31 cellular contexts compared by ENCODE assay signal in genomic region chr3:61173685-61174084, GRCh38.
DNase-seq lines count a peak whose midpoint lies in the region; ATAC-seq, FAIRE-seq and TF ChIP-seq lines count a peak whose summit lies in the region.
"Had no signal": no experiment of that assay in that cellular context is flagged by ENCODE, and none has a peak within 500 bp of the region (broad histone marks: within the 10 kb centered on the region; RNA-seq: fewer than 3 reads in every experiment).

No MANE protein-coding gene starts in this region.

- H3K27ac ChIP-seq in liver (ENCODE audit: low read depth in 1 of 2, low read length in 2 of 2), result no peak overlapping the region
- H3K27ac ChIP-seq: sigmoid colon had no signal

- TF ChIP-seq RAD21 in liver (IDR thresholded peaks at IDR 0.05), result peak in 1 of 2 donors; percentile 17

- H3K9me2 ChIP-seq in Loucy (replicated peaks; ENCODE audit: low read depth, low read length), result no peaks in the 10 kb centered on the region

- H3K4me1 ChIP-seq in Loucy (ENCODE audit: insufficient read depth, low read length, poor library complexity, severe bottlenecking) (peaks cover 40% of the 10 kb centered on the region), liver (ENCODE audit: control insufficient read depth in 4 of 4, insufficient read depth in 4 of 4, low read length in 3 of 4) (peaks cover 0 to 10% (median 3%) of the 10 kb centered on the region in 4 donors)

- H3K4me3 ChIP-seq in Loucy (ENCODE audit: low read length, poor library complexity, severe bottlenecking) (no peak overlapping the region), bronchial epithelial cell (ENCODE audit: low read depth, low read length) (no peak overlapping the region), liver (ENCODE audit: low read depth in 1 of 3, low read length in 3 of 3) (no peak overlapping the region)
- H3K4me3 ChIP-seq: K562, sigmoid colon had no signal

- no peak for ATAC-seq in HG03097 (IDR thresholded peaks at IDR 0.05; ENCODE audit: low FRiP score, unreplicated experiment)
- ATAC-seq: activated T-cell treated with anti-CD3 and anti-CD28 coated beads, Interleukin-2, amount 50 U/mL, for 4 hours; K562; Panc1; stimulated activated naive B cell treated with anti-CD40 and anti-IgM and Interleukin-4, amounts not matched to agents 10 μg/mL and 1 μg/mL and 100 μg/mL, for 72 hours had no signal

- DNase-seq in DMS53 (lab: John Stamatoyannopoulos, UW) (peak; percentile 0), DMS53 treated with DMSO at 0.1 percent for 48 hours (lab: John Stamatoyannopoulos, UW; ENCODE audit: unreplicated experiment) (no peak), bronchial epithelial cell (ENCODE audit: low read depth) (peak; percentile 4), activated T-cell treated with anti-CD3 and anti-CD28 coated beads for 4 hours (no peak), cortex of kidney (lab: John Stamatoyannopoulos, UW) (no peak)
- DNase-seq: 8988T; activated CD4-positive, alpha-beta T cell treated with anti-CD3 and anti-CD28 coated beads, Interleukin-2, amount 10 ng/mL, durations not matched to agents 24 days and 14 days; activated gamma-delta T cell treated with Interleukin-2 at 50 U/mL for 16 hours; activated T-cell treated with anti-CD3 and anti-CD28 coated beads, Interleukin-2, amount 50 U/mL, for 4 hours; CD4-positive, CD25-positive, alpha-beta regulatory T cell; cerebellar nuclear complex; GOT3; kidney; mesenchymal stem cell; NCI-H1436 treated with DMSO at 0.1 percent for 48 hours; NCI-H2107; NCI-H510A treated with DMSO at 0.1 percent for 48 hours; SIG-M5; sigmoid colon; stimulated activated CD4-positive, alpha-beta T cell treated with anti-CD3 and anti-CD28 coated beads, Interleukin-4, amount 100 ng/mL, for 4 hours; stimulated activated naive B cell treated with anti-CD40 and anti-IgM and Interleukin-4, amounts not matched to agents 10 μg/mL and 1 μg/mL and 100 μg/mL, for 72 hours; SW 1271; T-helper 9 cell had no signal

- no peak for TF ChIP-seq CTCF in Loucy (conservative IDR thresholded peaks at IDR 0.05; ENCODE audit: low read length)
- no peak for TF ChIP-seq CTCF in bronchial epithelial cell (IDR thresholded peaks at IDR 0.05; ENCODE audit: insufficient read depth, low read length, severe bottlenecking)
- TF ChIP-seq CTCF in liver (IDR thresholded peaks at IDR 0.05; ENCODE audit: low read depth, low read length, missing input control), result no peak

- no peaks in the 10 kb centered on the region for H3K27me3 ChIP-seq in Loucy (ENCODE audit: insufficient read depth, low read length, poor library complexity, severe bottlenecking)
- no peaks in the 10 kb centered on the region for H3K27me3 ChIP-seq in bronchial epithelial cell (ENCODE audit: control insufficient read depth, insufficient read depth, low read length)
- H3K27me3 ChIP-seq in liver (ENCODE audit: control insufficient read depth in 4 of 4, insufficient read depth in 4 of 4, low read length in 3 of 4), result no peaks in the 10 kb centered on the region
- H3K27me3 ChIP-seq: sigmoid colon had no signal

- H3K9ac ChIP-seq in Loucy (ENCODE audit: low read depth, low read length, poor library complexity, severe bottlenecking) (peak overlapping the region; percentile 24), liver (ENCODE audit: low read depth in 1 of 2, low read length in 2 of 2) (no peak overlapping the region)

- no peak for FAIRE-seq in bronchial epithelial cell (lab: Jason Lieb, UNC)
- FAIRE-seq: astrocyte, D721Med, GM12892, K562, kidney had no signal

- H3K9me3 ChIP-seq in Loucy (ENCODE audit: insufficient read depth, low read depth, low read length) (no peaks in the 10 kb centered on the region), liver (ENCODE audit: control insufficient read depth in 4 of 4, low read length in 3 of 4) (no peaks in the 10 kb centered on the region)
- H3K9me3 ChIP-seq: sigmoid colon had no signal

- H3K4me2 ChIP-seq in Loucy (ENCODE audit: low read depth, low read length, poor library complexity, severe bottlenecking), result peak overlapping the region; percentile 55

- H3K79me2 ChIP-seq in Loucy (ENCODE audit: insufficient read depth, low read length), result no peaks in the 10 kb centered on the region

- H2AFZ ChIP-seq in Loucy (ENCODE audit: low read length), result no peak overlapping the region

- H3K36me3 ChIP-seq in Loucy (ENCODE audit: insufficient read depth, low read length) (no peaks in the 10 kb centered on the region), bronchial epithelial cell (ENCODE audit: control insufficient read depth, insufficient read depth, low read length) (no peaks in the 10 kb centered on the region), liver (ENCODE audit: control insufficient read depth in 4 of 4, insufficient read depth in 3 of 4, low read depth in 1 of 4, low read length in 3 of 4) (no peaks in the 10 kb centered on the region)
- H3K36me3 ChIP-seq: sigmoid colon had no signal

- no peaks in the 10 kb centered on the region for H4K20me1 ChIP-seq in Loucy (ENCODE audit: insufficient read depth, low read length, poor library complexity, severe bottlenecking)

- H3F3A ChIP-seq in Loucy (ENCODE audit: low read depth), result no peaks in the 10 kb centered on the region

TF ChIP-seq in liver, 16 proteins besides CTCF, POLR2A, EP300 and RAD21:
- TF ChIP-seq HNF4A (conservative IDR thresholded peaks at IDR 0.05), result peak; percentile 63 to 79
- TF ChIP-seq ZBTB33 (IDR thresholded peaks at IDR 0.05), result no peak
- no peak for TF ChIP-seq TAF1 (conservative IDR thresholded peaks at IDR 0.05)
- peak in 1 of 2 donors; percentile 29 for TF ChIP-seq JUND (IDR thresholded peaks at IDR 0.05)
- peak in 1 of 2 donors; percentile 10 for TF ChIP-seq RXRA (IDR thresholded peaks at IDR 0.05)

Comparison
In these comparisons a context has a peak if more than half of its experiments do, and no peak if none do; other contexts are left out.
1. DNase-seq: peak in DMS53 (single experiment) and bronchial epithelial cell (single experiment); none in DMS53 treated with DMSO at 0.1 percent for 48 hours (single experiment), activated T-cell treated with anti-CD3 and anti-CD28 coated beads for 4 hours (single experiment) and cortex of kidney (single experiment).